19 cellular contexts compared by ENCODE assay signal in genomic region chr5:140989254-140989653, GRCh38. TPM values are rescaled to one million over a fixed set of nuclear protein-coding genes. Genes with fewer than 3 reads are reported as not detected.
"Had no signal": no experiment of that assay in that cellular context is flagged by ENCODE, and none has a peak within 500 bp of the region (broad histone marks: within the 10 kb centered on the region; RNA-seq: fewer than 3 reads in every experiment).

No MANE protein-coding gene starts in this region.

- DNase-seq: activated CD4-positive, alpha-beta T cell treated with anti-CD3 and anti-CD28 coated beads for 36 hours; activated CD4-positive, alpha-beta T cell treated with anti-CD3 and anti-CD28 coated beads, Interleukin-2, amount 50 U/mL, for 48 hours; activated gamma-delta T cell; cerebellar nuclear complex; effector CD4-positive, alpha-beta T cell; heart left ventricle; immature natural killer cell; kidney glomerular epithelial cell; midbrain; right lobe of liver; stimulated activated CD4-positive, alpha-beta T cell treated with anti-CD3 and anti-CD28 coated beads, Interleukin-4, amount 100 ng/mL, for 4 hours; uterus had no signal

- H3K36me3 ChIP-seq: ascending aorta, heart left ventricle, right lobe of liver, thoracic aorta, uterus had no signal

- H3K4me3 Mint-ChIP-seq: activated CD4-positive, alpha-beta T cell treated with anti-CD3 and anti-CD28 coated beads for 36 hours; activated naive CD4-positive, alpha-beta T cell treated with anti-CD3 and anti-CD28 coated beads, Interleukin-2, amount 50 U/mL, for 24 hours; immature natural killer cell; stimulated activated memory B cell treated with anti-CD40 and anti-IgM and Interleukin-4, amounts not matched to agents 10 μg/mL and 1 μg/mL and 100 μg/mL, for 72 hours; T-helper 2 cell treated with Interferon-gamma antibody and Interleukin-4, amounts not matched to agents 5 μg/mL and 100 μg/mL, for 36 hours had no signal

- H3K4me3 ChIP-seq: ascending aorta, heart left ventricle, right lobe of liver, thoracic aorta, uterus had no signal

- ATAC-seq: activated CD4-positive, alpha-beta T cell treated with anti-CD3 and anti-CD28 coated beads for 36 hours; heart left ventricle; right lobe of liver; stimulated activated memory B cell treated with anti-CD40 and anti-IgM and Interleukin-4, amounts not matched to agents 10 μg/mL and 1 μg/mL and 100 μg/mL, for 72 hours had no signal

- H3K27ac ChIP-seq: ascending aorta, heart left ventricle, right lobe of liver, thoracic aorta, uterus had no signal

- H3K27ac Mint-ChIP-seq: activated CD4-positive, alpha-beta T cell treated with anti-CD3 and anti-CD28 coated beads for 36 hours; activated naive CD4-positive, alpha-beta T cell treated with anti-CD3 and anti-CD28 coated beads, Interleukin-2, amount 50 U/mL, for 24 hours; immature natural killer cell; stimulated activated memory B cell treated with anti-CD40 and anti-IgM and Interleukin-4, amounts not matched to agents 10 μg/mL and 1 μg/mL and 100 μg/mL, for 72 hours; T-helper 2 cell treated with Interferon-gamma antibody and Interleukin-4, amounts not matched to agents 5 μg/mL and 100 μg/mL, for 36 hours had no signal

- H3K36me3 Mint-ChIP-seq: activated naive CD4-positive, alpha-beta T cell treated with anti-CD3 and anti-CD28 coated beads, Interleukin-2, amount 50 U/mL, for 24 hours; immature natural killer cell; stimulated activated memory B cell treated with anti-CD40 and anti-IgM and Interleukin-4, amounts not matched to agents 10 μg/mL and 1 μg/mL and 100 μg/mL, for 72 hours had no signal

- H3K27me3 ChIP-seq: ascending aorta, right lobe of liver, uterus had no signal

- H3K4me1 Mint-ChIP-seq: activated CD4-positive, alpha-beta T cell treated with anti-CD3 and anti-CD28 coated beads for 36 hours; activated naive CD4-positive, alpha-beta T cell treated with anti-CD3 and anti-CD28 coated beads, Interleukin-2, amount 50 U/mL, for 24 hours; immature natural killer cell; stimulated activated memory B cell treated with anti-CD40 and anti-IgM and Interleukin-4, amounts not matched to agents 10 μg/mL and 1 μg/mL and 100 μg/mL, for 72 hours had no signal

- H3K4me1 ChIP-seq: ascending aorta, heart left ventricle, right lobe of liver, uterus had no signal

- H3K9me3 ChIP-seq: ascending aorta, heart left ventricle, right lobe of liver, thoracic aorta, uterus had no signal

- FAIRE-seq: frontal cortex, TTC549 had no signal

RNA-seq across cellular contexts. Expression of gene PCDHAC2, which starts 23.0 kb away (rescaled TPM):
- total RNA-seq: activated CD4-positive, alpha-beta T cell treated with anti-CD3 and anti-CD28 coated beads for 36 hours; ascending aorta had no signal
- polyA plus RNA-seq: immature natural killer cell had no signal
